ENCODE assay signal across 8 cellular contexts in genomic region chr16:2135703-2136490, GRCh38. TPM values are rescaled to one million over a fixed set of nuclear protein-coding genes. Genes with fewer than 3 reads are reported as not detected.
DNase-seq lines count a peak whose midpoint lies in the region; ATAC-seq and TF ChIP-seq lines count a peak whose summit lies in the region.
"Not testable (repeated sequence)": the region's sequence is repeated elsewhere in the genome, so short reads cannot be mapped to it uniquely, and the experiment has no call there.

PKD1 (minus strand) TSS chr16:2135898; CDS start chr16:2135689, 209 bp downstream.

- H3K4me1 Mint-ChIP-seq in CD8-positive, alpha-beta T cell (ENCODE audit: low read depth) = peaks cover 16% of the 10 kb centered on the region
- peaks cover 10% of the 10 kb centered on the region for H3K4me1 Mint-ChIP-seq in nephron

- peak; percentile 95 to 100 (median 98) for DNase-seq in CD8-positive, alpha-beta T cell
- DNase-seq in NCI-H446 (lab: John Stamatoyannopoulos, UW) = peak; percentile 54 to 90
- peak; percentile 92 for DNase-seq in UCSD-AML1 (lab: John Stamatoyannopoulos, UW; ENCODE audit: unreplicated experiment)
- peak; percentile 91 for DNase-seq in amniotic epithelial cell (ENCODE audit: low read depth)
- DNase-seq in germinal center (ENCODE audit: low spot score) = peak; percentile 35
- peak; percentile 97 for DNase-seq in stimulated activated CD8-positive, alpha-beta memory T cell treated with anti-CD3 and anti-CD28 coated beads, Interleukin-4, amount 100 ng/mL, for 24 hours (ENCODE audit: low read depth)

- H3K4me1 ChIP-seq in CD8-positive, alpha-beta T cell (ENCODE audit: insufficient read depth, low read length) = not testable (repeated sequence)

- not testable (repeated sequence) for H3K36me3 Mint-ChIP-seq in CD8-positive, alpha-beta T cell; nephron (ENCODE audit: low read depth)

- not testable (repeated sequence) for H3K27ac ChIP-seq in CD8-positive, alpha-beta T cell (ENCODE audit: low read depth, low read length)

- H3K27me3 ChIP-seq in CD8-positive, alpha-beta T cell (ENCODE audit: insufficient read depth, low read length) = not testable (repeated sequence)

- intact Hi-C loops in CD8-positive, alpha-beta T cell (cut with DNase I, micrococcal nuclease) = loop anchor here (1.0 kb wide), 1 partner anchor 19 kb away; the partner anchor contains the start of gene TRAF7 (in 2 of the 2)

- peak within 1 kb of the TSS; percentile 91 for H3K27ac Mint-ChIP-seq in CD8-positive, alpha-beta T cell
- H3K27ac Mint-ChIP-seq in nephron = peak within 1 kb of the TSS; percentile 85 to 92 (median 91)

- not testable (repeated sequence) for H3K27me3 Mint-ChIP-seq in CD8-positive, alpha-beta T cell (ENCODE audit: low read depth); nephron (ENCODE audit: low read depth)

- H3K9me3 ChIP-seq in CD8-positive, alpha-beta T cell (ENCODE audit: low read length) = not testable (repeated sequence)

- not testable (repeated sequence) for H3K36me3 ChIP-seq in CD8-positive, alpha-beta T cell (ENCODE audit: insufficient read depth, low read length)

- TF ChIP-seq CTCF in CD8-positive, alpha-beta T cell (IDR thresholded peaks at IDR 0.05); nephron (IDR thresholded peaks at IDR 0.05; ENCODE audit: unreplicated experiment in 3 of 3): not testable (repeated sequence)

- H3K4me3 Mint-ChIP-seq in CD8-positive, alpha-beta T cell = peak within 1 kb of the TSS; percentile 88
- peak within 1 kb of the TSS; percentile 89 to 93 (median 91) for H3K4me3 Mint-ChIP-seq in nephron

- H3K4me3 ChIP-seq in CD8-positive, alpha-beta T cell (ENCODE audit: low read depth, low read length) = peak within 1 kb of the TSS; percentile 41

- POLR2A ChIA-PET in CD8-positive, alpha-beta T cell (lab: Charles Lee) = interaction anchor here (0.6 to 1.3 kb wide), 3 partner anchors 19 to 378 kb away, joined by 3 to 4 read pairs (median 3); partner anchors contain the start of genes ATP6V0C, RPS2 and TRAF7

- CTCF ChIA-PET in CD8-positive, alpha-beta T cell (lab: Charles Lee) = interaction anchor here (1.1 kb wide), 1 partner anchor 113 kb away, joined by 3 read pairs; no protein-coding TSS in a partner anchor

- not testable (repeated sequence) for H3K9me3 Mint-ChIP-seq in CD8-positive, alpha-beta T cell; nephron

- ATAC-seq in CD8-positive, alpha-beta T cell = peak; percentile 71
- ATAC-seq in HG02642 (IDR thresholded peaks at IDR 0.05; ENCODE audit: poor library complexity, unreplicated experiment) = peak; percentile 66

RNA-seq across cellular contexts. Expression of gene PKD1, which starts in this region (rescaled TPM):
- 10 to 100 TPM; 90.7 to 95.2 TPM for total RNA-seq in CD8-positive, alpha-beta T cell

Comparison
In these comparisons a context has a peak if more than half of its experiments do, and no peak if none do; other contexts are left out.
1. DNase-seq: peak in every context shown above with its lines; median percentile 98 in CD8-positive, alpha-beta T cell; 97 in stimulated activated CD8-positive, alpha-beta memory T cell treated with anti-CD3 and anti-CD28 coated beads, Interleukin-4, amount 100 ng/mL, for 24 hours; 92 in UCSD-AML1; 91 in amniotic epithelial cell; 72 in NCI-H446; 35 in germinal center.